In the genomic region with DNA sequence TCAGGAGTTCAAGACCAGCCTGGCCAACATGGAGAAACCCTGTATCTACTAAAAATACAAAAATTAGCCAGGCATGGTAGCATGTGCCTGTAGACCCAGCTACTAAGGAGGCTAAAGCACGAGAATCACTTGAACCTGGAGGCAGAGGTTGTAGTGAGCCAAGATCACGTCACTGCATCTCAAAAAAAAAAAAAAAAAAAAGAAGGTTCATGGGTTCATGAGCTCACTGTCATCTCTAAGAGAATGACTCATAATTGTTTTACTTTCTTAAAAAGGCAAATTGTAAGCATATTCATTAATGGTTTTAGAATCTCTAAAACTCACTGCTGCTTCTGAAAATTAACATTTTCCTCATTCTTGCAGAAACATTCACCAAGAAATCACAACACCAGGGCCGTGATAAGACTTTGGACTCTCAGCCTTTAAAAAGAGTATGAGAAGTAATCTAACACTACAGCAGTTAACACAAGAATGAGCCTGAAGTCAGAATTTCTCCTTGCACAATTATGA, we compare ENCODE assay signal across 15 cellular contexts.
"Had no signal": no experiment of that assay in that cellular context is flagged by ENCODE, and none has a peak within 500 bp of the region (broad histone marks: within the 10 kb centered on the region; RNA-seq: fewer than 3 reads in every experiment).

No MANE protein-coding gene starts in this region.

- H3K27me3 ChIP-seq: ascending aorta, colonic mucosa, esophagus squamous epithelium had no signal

- H3K9me3 ChIP-seq: colonic mucosa had no signal

- H3K4me3 ChIP-seq: ascending aorta, colonic mucosa, esophagus squamous epithelium, thoracic aorta had no signal

- H3K36me3 ChIP-seq: ascending aorta, colonic mucosa, esophagus squamous epithelium, thoracic aorta had no signal

- ATAC-seq: activated CD4-positive, CD25-positive, alpha-beta regulatory T cell treated with anti-CD3 and anti-CD28 coated beads, Interleukin-2, amount 50 U/mL, for 24 hours; left ventricle myocardium superior; natural killer cell treated with Interleukin-12 subunit alpha and Interleukin-12 subunit beta and Interleukin-15 and Interleukin-18, amount 100 ng/mL, for 72 hours; stimulated activated effector memory CD8-positive, alpha-beta T cell treated with anti-CD3 and anti-CD28 coated beads, Interleukin-12 subunit alpha, Interleukin-12 subunit beta, amount 100 ng/mL, for 72 hours had no signal

- FAIRE-seq: kidney had no signal

- DNase-seq: activated naive CD4-positive, alpha-beta T cell; activated naive CD8-positive, alpha-beta T cell treated with anti-CD3 and anti-CD28 coated beads, Interleukin-2, amount 10 ng/mL, durations not matched to agents 7 days and 5 days; activated T-cell treated with anti-CD3 and anti-CD28 coated beads for 4 hours; caudate nucleus; colonic mucosa; esophagus squamous epithelium; hippocampal formation; kidney; left ventricle myocardium superior; mesendoderm had no signal

- H3K4me1 ChIP-seq: ascending aorta, colonic mucosa, esophagus squamous epithelium had no signal

- H3K27ac ChIP-seq: ascending aorta, colonic mucosa, esophagus squamous epithelium, thoracic aorta had no signal
